In the genomic region with DNA sequence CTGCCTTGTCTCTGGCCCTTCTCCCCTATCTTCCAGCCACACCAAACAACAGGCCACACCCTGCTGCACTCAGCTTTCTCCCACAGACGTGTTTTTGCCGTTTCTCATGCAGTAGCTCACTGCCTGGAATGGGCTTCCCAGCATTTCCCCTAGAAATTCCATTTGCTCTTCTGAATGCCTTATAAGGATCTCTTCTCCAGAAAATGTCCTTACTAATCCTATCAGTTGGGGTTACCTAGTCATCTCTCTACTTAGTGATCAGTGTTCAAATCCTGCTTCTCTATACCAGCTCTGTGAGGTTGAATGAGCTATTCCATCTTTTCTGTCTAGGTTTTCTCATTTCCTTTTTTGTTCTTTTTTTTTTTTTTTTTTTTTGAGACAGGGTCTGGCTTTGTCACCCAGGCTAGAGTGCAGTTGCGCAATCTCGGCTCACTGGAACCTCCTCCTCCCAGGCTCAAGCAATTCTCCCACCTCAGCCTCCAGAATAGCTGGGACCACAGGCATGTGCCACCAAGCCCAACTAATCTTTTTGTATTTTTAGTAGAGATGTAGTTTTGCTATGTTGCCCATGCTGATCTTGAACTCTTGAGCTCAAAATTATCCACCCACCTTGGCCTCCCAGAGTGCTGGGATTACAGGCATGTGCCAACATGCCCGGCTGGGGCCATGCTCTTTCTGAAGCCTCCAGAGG, we compare ENCODE assay signal across 8 cellular contexts.
DNase-seq lines count a peak whose midpoint lies in the region; ATAC-seq and TF ChIP-seq lines count a peak whose summit lies in the region.

No MANE protein-coding gene starts in this region.

- DNase-seq in HFF-Myc (ENCODE audit: extremely low read depth, low read depth) (peak; percentile 85), SW 1271 (lab: John Stamatoyannopoulos, UW) (peak; percentile 63 to 86), Right ventricle myocardium inferior (ENCODE audit: missing footprints) (peak; percentile 80), smooth muscle cell (lab: John Stamatoyannopoulos, UW; ENCODE audit: unreplicated experiment) (no peak), NCI-H1048 (lab: John Stamatoyannopoulos, UW) (no peak), SK-N-DZ (ENCODE audit: low spot score) (no peak)
- no peak for DNase-seq in stimulated activated naive B cell treated with anti-CD40 and anti-IgM and Interleukin-4, amounts not matched to agents 10 μg/mL and 1 μg/mL and 100 μg/mL, for 72 hours
- DNase-seq in NK-92 treated with Interleukin-12 subunit alpha and Interleukin-12 subunit beta, amount 100 ng/mL, for 24 hours (lab: John Stamatoyannopoulos, UW): no peak

- H3K36me3 ChIP-seq in smooth muscle cell (ENCODE audit: low read depth): no peaks in the 10 kb centered on the region

- ATAC-seq in Right ventricle myocardium inferior: peak; percentile 22
- no peak for ATAC-seq in stimulated activated naive B cell treated with anti-CD40 and anti-IgM and Interleukin-4, amounts not matched to agents 10 μg/mL and 1 μg/mL and 100 μg/mL, for 72 hours (replicated peaks)

- no peak overlapping the region for H3K4me3 Mint-ChIP-seq in stimulated activated naive B cell treated with anti-CD40 and anti-IgM and Interleukin-4, amounts not matched to agents 10 μg/mL and 1 μg/mL and 100 μg/mL, for 72 hours

- H3K36me3 Mint-ChIP-seq in stimulated activated naive B cell treated with anti-CD40 and anti-IgM and Interleukin-4, amounts not matched to agents 10 μg/mL and 1 μg/mL and 100 μg/mL, for 72 hours: peaks cover 2 to 4% of the 10 kb centered on the region in 2 donors

- peak overlapping the region; percentile 99 for H3K27ac ChIP-seq in smooth muscle cell (ENCODE audit: low read depth)

- H3K9me3 Mint-ChIP-seq in stimulated activated naive B cell treated with anti-CD40 and anti-IgM and Interleukin-4, amounts not matched to agents 10 μg/mL and 1 μg/mL and 100 μg/mL, for 72 hours: peaks cover 0 to 1% of the 10 kb centered on the region in 2 donors

- TF ChIP-seq CTCF in HFF-Myc (IDR thresholded peaks at IDR 0.05; ENCODE audit: low read depth, low read length, missing control alignments): no peak
- TF ChIP-seq CTCF in smooth muscle cell (IDR thresholded peaks at IDR 0.05; ENCODE audit: borderline replicate concordance, insufficient read depth, poor library complexity, severe bottlenecking): no peak

- peaks cover 30% of the 10 kb centered on the region for H3F3A ChIP-seq in smooth muscle cell (ENCODE audit: low read depth)

- peak overlapping the region; percentile 63 for H3K4me2 ChIP-seq in smooth muscle cell

- 20% methylated on average over 5 of the region's 5 CpGs for WGBS in smooth muscle cell (ENCODE audit: low lambda C conversion rate)

- peaks cover 9 to 15% of the 10 kb centered on the region in 2 donors for H3K4me1 Mint-ChIP-seq in stimulated activated naive B cell treated with anti-CD40 and anti-IgM and Interleukin-4, amounts not matched to agents 10 μg/mL and 1 μg/mL and 100 μg/mL, for 72 hours

- intact Hi-C loops in Right ventricle myocardium inferior (cut with DNase I): no loop called here

- no peak overlapping the region for H2AFZ ChIP-seq in smooth muscle cell (ENCODE audit: low read depth)

- H3K27ac Mint-ChIP-seq in stimulated activated naive B cell treated with anti-CD40 and anti-IgM and Interleukin-4, amounts not matched to agents 10 μg/mL and 1 μg/mL and 100 μg/mL, for 72 hours: no peak overlapping the region

- H4K20me1 ChIP-seq in smooth muscle cell (ENCODE audit: low read depth): no peaks in the 10 kb centered on the region

- no peaks in the 10 kb centered on the region for H3K79me2 ChIP-seq in smooth muscle cell (ENCODE audit: low read depth)

- H3K27me3 ChIP-seq in smooth muscle cell (ENCODE audit: low read depth): no peaks in the 10 kb centered on the region

- no peaks in the 10 kb centered on the region for H3K9me3 ChIP-seq in smooth muscle cell (replicated peaks; ENCODE audit: low read depth)

- H3K4me1 ChIP-seq in smooth muscle cell (ENCODE audit: low read depth): no peaks in the 10 kb centered on the region

- H3K4me3 ChIP-seq in HFF-Myc (replicated peaks; ENCODE audit: low read depth, low read length) (no peak overlapping the region), smooth muscle cell (no peak overlapping the region)

- H3K27me3 Mint-ChIP-seq in stimulated activated naive B cell treated with anti-CD40 and anti-IgM and Interleukin-4, amounts not matched to agents 10 μg/mL and 1 μg/mL and 100 μg/mL, for 72 hours: no peaks in the 10 kb centered on the region

- no peak overlapping the region for H3K9ac ChIP-seq in smooth muscle cell (ENCODE audit: low read depth)

Comparison
In these comparisons a context has a peak if more than half of its experiments do, and no peak if none do; other contexts are left out.
1. DNase-seq: peak in HFF-Myc (single experiment), SW 1271 (2 of 2) and Right ventricle myocardium inferior (single experiment); none in smooth muscle cell (single experiment), stimulated activated naive B cell treated with anti-CD40 and anti-IgM and Interleukin-4, amounts not matched to agents 10 μg/mL and 1 μg/mL and 100 μg/mL, for 72 hours (single experiment), NCI-H1048 (single experiment), SK-N-DZ (single experiment) and NK-92 treated with Interleukin-12 subunit alpha and Interleukin-12 subunit beta, amount 100 ng/mL, for 24 hours (single experiment).